1 cellular context compared by ENCODE assay signal in the genomic region with DNA sequence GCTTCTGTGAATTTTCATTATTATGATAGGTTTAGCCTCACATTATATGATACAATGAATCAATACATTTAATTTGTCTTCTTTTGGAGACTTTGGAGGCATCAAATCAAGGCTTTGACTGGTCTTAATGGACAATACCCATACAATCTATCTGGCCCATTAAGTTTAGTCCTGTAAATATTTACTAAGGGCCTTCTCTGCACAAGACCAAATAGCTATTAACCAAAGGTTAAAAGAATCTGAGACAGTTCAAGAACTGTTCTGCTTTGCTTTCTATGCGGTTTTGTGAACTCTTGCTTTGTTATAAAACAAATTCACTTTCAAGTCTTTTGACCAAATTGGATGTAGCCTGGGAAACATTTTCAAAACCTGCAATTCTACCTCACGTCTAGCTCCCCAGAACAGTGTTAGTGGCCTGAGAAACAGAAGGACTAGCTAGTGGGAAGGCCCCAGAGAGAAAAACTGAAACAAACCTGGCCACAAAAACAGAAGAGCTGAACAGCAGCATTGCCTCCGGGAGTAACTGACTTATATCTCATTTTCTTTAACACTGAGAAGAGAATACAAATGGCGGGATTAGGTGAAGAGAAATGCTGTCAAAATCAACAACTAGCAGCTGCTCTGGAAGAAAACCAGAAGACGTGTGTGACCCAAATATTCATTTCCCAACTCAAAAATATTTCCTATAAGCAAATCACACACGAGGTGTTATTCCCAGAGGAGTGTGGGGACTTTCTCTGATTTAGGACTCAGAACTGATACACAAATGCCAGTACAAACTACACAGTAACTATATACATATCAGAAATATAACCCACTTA.
TF ChIP-seq lines count a peak whose summit lies in the region.

No MANE protein-coding gene starts in this region.

TF ChIP-seq in HEK293T, 16 proteins besides CTCF, POLR2A, EP300 and RAD21 (continued from another document):
- no peak for TF ChIP-seq BHLHE40 (IDR thresholded peaks at IDR 0.05; ENCODE audit: borderline replicate concordance)
- TF ChIP-seq FOXA1 (IDR thresholded peaks at IDR 0.05): no peak
- TF ChIP-seq LEF1 (IDR thresholded peaks at IDR 0.05; ENCODE audit: borderline replicate concordance): no peak
- TF ChIP-seq HDGF (IDR thresholded peaks at IDR 0.05; ENCODE audit: borderline replicate concordance): no peak
- TF ChIP-seq ELF4 (IDR thresholded peaks at IDR 0.05): no peak
- no peak for TF ChIP-seq ARNT (IDR thresholded peaks at IDR 0.05)
- no peak for TF ChIP-seq FOXM1 (IDR thresholded peaks at IDR 0.05; ENCODE audit: borderline replicate concordance)
- no peak for TF ChIP-seq ZNF384 (IDR thresholded peaks at IDR 0.05)
- TF ChIP-seq L3MBTL2 (conservative IDR thresholded peaks at IDR 0.05): no peak
- TF ChIP-seq SUZ12 (IDR thresholded peaks at IDR 0.05): no peak
- no peak for TF ChIP-seq NFRKB (IDR thresholded peaks at IDR 0.05)
- TF ChIP-seq TARDBP (IDR thresholded peaks at IDR 0.05): no peak
- no peak for TF ChIP-seq SP1 (IDR thresholded peaks at IDR 0.05)
- TF ChIP-seq FOXK2 (IDR thresholded peaks at IDR 0.05): no peak
- TF ChIP-seq CTBP1 (IDR thresholded peaks at IDR 0.05; ENCODE audit: borderline replicate concordance): no peak
